2 cellular contexts compared by ENCODE assay signal in genomic region chr14:59969319-59969718, GRCh38.
TF ChIP-seq lines count a peak whose summit lies in the region.

No MANE protein-coding gene starts in this region.

TF ChIP-seq in HepG2, 621 proteins besides CTCF, POLR2A, EP300 and RAD21 (continued from another document):
- TF ChIP-seq ZNF710 (CRISPR knock-in tag; IDR thresholded peaks at IDR 0.05; ENCODE audit: borderline replicate concordance) (no peak), ZNF501 (CRISPR knock-in tag; IDR thresholded peaks at IDR 0.05) (no peak), GRHL1 (CRISPR knock-in tag; conservative IDR thresholded peaks at IDR 0.05) (no peak), SRSF4 (IDR thresholded peaks at IDR 0.05; ENCODE audit: low read depth, low read length, poor library complexity, severe bottlenecking) (no peak), MAFK (conservative IDR thresholded peaks at IDR 0.05 in 1 of 2, IDR thresholded peaks at IDR 0.05 in 1 of 2; ENCODE audit: low read length in 2 of 2) (0 out of 4 replicates have a peak, but pooled peaks of 1 of the 2 experiments have one; percentile 14)

TF ChIP-seq in SK-N-SH treated with all-trans-retinoic acid at 6 μM for 48 hours, 23 proteins besides CTCF, POLR2A, EP300 and RAD21:
- TF ChIP-seq CSRNP3 (CRISPR knock-in tag; IDR thresholded peaks at IDR 0.05) (no peak), PPARA (CRISPR knock-in tag; IDR thresholded peaks at IDR 0.05; ENCODE audit: borderline replicate concordance) (no peak), PATZ1 (CRISPR knock-in tag; IDR thresholded peaks at IDR 0.05; ENCODE audit: borderline replicate concordance) (no peak), SNAI2 (CRISPR knock-in tag; IDR thresholded peaks at IDR 0.05) (no peak), ESRRG (CRISPR knock-in tag; IDR thresholded peaks at IDR 0.05) (no peak), CREB5 (CRISPR knock-in tag; IDR thresholded peaks at IDR 0.05; ENCODE audit: low read depth) (no peak), POU6F1 (CRISPR knock-in tag; IDR thresholded peaks at IDR 0.05; ENCODE audit: borderline replicate concordance, low read depth) (no peak)
